9 cellular contexts compared by ENCODE assay signal in genomic region chr19:18612051-18612771, GRCh38. TPM values are rescaled to one million over a fixed set of nuclear protein-coding genes. Genes with fewer than 3 reads are reported as not detected.
DNase-seq lines count a peak whose midpoint lies in the region; ATAC-seq and TF ChIP-seq lines count a peak whose summit lies in the region.
"Had no signal": no experiment of that assay in that cellular context is flagged by ENCODE, and none has a peak within 500 bp of the region (broad histone marks: within the 10 kb centered on the region; RNA-seq: fewer than 3 reads in every experiment).

No MANE protein-coding gene starts in this region.

- peak overlapping the region; percentile 76 to 85 for H3K4me3 Mint-ChIP-seq in activated T-cell treated with anti-CD3 and anti-CD28 coated beads, Interleukin-2, amount 50 U/mL, for 72 hours
- H3K4me3 Mint-ChIP-seq in activated CD8-positive, alpha-beta T cell treated with anti-CD3 and anti-CD28 coated beads for 36 hours = peak overlapping the region; percentile 57
- H3K4me3 Mint-ChIP-seq in immature natural killer cell = peak overlapping the region; percentile 40 to 77 (median 69)

- no peak overlapping the region for H3K27ac Mint-ChIP-seq in activated T-cell treated with anti-CD3 and anti-CD28 coated beads, Interleukin-2, amount 50 U/mL, for 72 hours
- H3K27ac Mint-ChIP-seq in activated CD8-positive, alpha-beta T cell treated with anti-CD3 and anti-CD28 coated beads for 36 hours = no peak overlapping the region
- no peak overlapping the region for H3K27ac Mint-ChIP-seq in immature natural killer cell

- CTCF ChIA-PET in activated CD8-positive, alpha-beta T cell treated with anti-CD3 and anti-CD28 coated beads for 36 hours (lab: Charles Lee) = interaction anchor here (0.6 to 1.6 kb wide), 3 partner anchors 18 to 212 kb away, joined by 3 to 4 read pairs (median 3); no protein-coding TSS in a partner anchor

- peaks cover 53% of the 10 kb centered on the region for H3K27me3 ChIP-seq in thoracic aorta (replicated peaks; ENCODE audit: insufficient read depth)

- H3K36me3 ChIP-seq in thoracic aorta = no peaks in the 10 kb centered on the region

- H3K9me3 Mint-ChIP-seq in activated T-cell treated with anti-CD3 and anti-CD28 coated beads, Interleukin-2, amount 50 U/mL, for 72 hours = no peaks in the 10 kb centered on the region
- H3K9me3 Mint-ChIP-seq in activated CD8-positive, alpha-beta T cell treated with anti-CD3 and anti-CD28 coated beads for 36 hours = no peaks in the 10 kb centered on the region
- no peaks in the 10 kb centered on the region for H3K9me3 Mint-ChIP-seq in immature natural killer cell

- intact Hi-C loops in activated CD8-positive, alpha-beta T cell treated with anti-CD3 and anti-CD28 coated beads for 36 hours (cut with micrococcal nuclease) = no loop called here

- no peaks in the 10 kb centered on the region for H3K36me3 Mint-ChIP-seq in activated T-cell treated with anti-CD3 and anti-CD28 coated beads, Interleukin-2, amount 50 U/mL, for 72 hours (ENCODE audit: insufficient read depth in 2 of 2)
- no peaks in the 10 kb centered on the region for H3K36me3 Mint-ChIP-seq in activated CD8-positive, alpha-beta T cell treated with anti-CD3 and anti-CD28 coated beads for 36 hours (ENCODE audit: low read depth)
- H3K36me3 Mint-ChIP-seq in immature natural killer cell = no peaks in the 10 kb centered on the region

- POLR2A ChIA-PET in activated CD8-positive, alpha-beta T cell treated with anti-CD3 and anti-CD28 coated beads for 36 hours (lab: Charles Lee) = interaction anchor here (1.7 kb wide), 1 partner anchor 19 kb away, joined by 4 read pairs; no protein-coding TSS in a partner anchor

- H3K4me1 ChIP-seq in thoracic aorta (ENCODE audit: control insufficient read depth in 1 of 2, low read depth in 2 of 2) = peaks cover 16 to 26% of the 10 kb centered on the region in 2 donors

- peak overlapping the region; percentile 75 for H3K4me3 ChIP-seq in thoracic aorta

- no peaks in the 10 kb centered on the region for H3K9me3 ChIP-seq in thoracic aorta

- no peak overlapping the region for H3K27ac ChIP-seq in thoracic aorta

- ATAC-seq in activated T-cell treated with anti-CD3 and anti-CD28 coated beads, Interleukin-2, amount 50 U/mL, for 72 hours (replicated peaks in 1 of 2) = peak in 1 of 2 donors; percentile 16
- ATAC-seq in activated CD8-positive, alpha-beta T cell treated with anti-CD3 and anti-CD28 coated beads for 36 hours = peak; percentile 26
- ATAC-seq in thoracic aorta (ENCODE audit: insufficient number of reproducible peaks, low FRiP score, low read depth) = no peak

- H3K27me3 Mint-ChIP-seq in activated T-cell treated with anti-CD3 and anti-CD28 coated beads, Interleukin-2, amount 50 U/mL, for 72 hours (ENCODE audit: low read depth) = peaks cover 80% of the 10 kb centered on the region
- H3K27me3 Mint-ChIP-seq in activated CD8-positive, alpha-beta T cell treated with anti-CD3 and anti-CD28 coated beads for 36 hours = peaks cover 68% of the 10 kb centered on the region
- H3K27me3 Mint-ChIP-seq in immature natural killer cell (ENCODE audit: low read depth in 3 of 3) = peaks cover 17 to 43% (median 21%) of the 10 kb centered on the region in 3 donors

- no peak for TF ChIP-seq CTCF in activated CD8-positive, alpha-beta T cell treated with anti-CD3 and anti-CD28 coated beads for 36 hours (IDR thresholded peaks at IDR 0.05)
- no peak for TF ChIP-seq CTCF in thoracic aorta (IDR thresholded peaks at IDR 0.05)

- H3K4me1 Mint-ChIP-seq in activated T-cell treated with anti-CD3 and anti-CD28 coated beads, Interleukin-2, amount 50 U/mL, for 72 hours (ENCODE audit: low read depth) = peaks cover 33% of the 10 kb centered on the region
- peaks cover 17% of the 10 kb centered on the region for H3K4me1 Mint-ChIP-seq in activated CD8-positive, alpha-beta T cell treated with anti-CD3 and anti-CD28 coated beads for 36 hours (ENCODE audit: low read depth)
- peaks cover 5 to 15% of the 10 kb centered on the region in 2 donors for H3K4me1 Mint-ChIP-seq in immature natural killer cell

- no peak for DNase-seq in activated T-cell treated with anti-CD3 and anti-CD28 coated beads, Interleukin-2, amount 50 U/mL, for 72 hours
- no peak for DNase-seq in activated T-cell treated with anti-CD3 and anti-CD28 coated beads for 4 hours
- no peak for DNase-seq in activated CD8-positive, alpha-beta T cell treated with anti-CD3 and anti-CD28 coated beads for 36 hours
- no peak for DNase-seq in immature natural killer cell
- DNase-seq in thoracic aorta (ENCODE audit: low spot score) = no peak
- no peak for DNase-seq in SHP77 (lab: John Stamatoyannopoulos, UW)
- DNase-seq in putamen (ENCODE audit: low spot score) = no peak
- DNase-seq in NCI-H2196 treated with DMSO at 0.1 percent for 48 hours (lab: John Stamatoyannopoulos, UW; ENCODE audit: unreplicated experiment) = no peak
- DNase-seq: GDM1 had no signal

RNA-seq across cellular contexts. Expression of gene TMEM59L, which starts 0.5 kb away (rescaled TPM):
- 1 to 10 TPM in 1 of 2 donors, under 1 TPM in 1; 0.49 to 2.0 TPM for total RNA-seq in activated T-cell treated with anti-CD3 and anti-CD28 coated beads, Interleukin-2, amount 50 U/mL, for 72 hours
- total RNA-seq in activated CD8-positive, alpha-beta T cell treated with anti-CD3 and anti-CD28 coated beads for 36 hours = not detected
- not detected for polyA plus RNA-seq in immature natural killer cell
- 1 to 10 TPM; 3.2 to 6.5 TPM for total RNA-seq in thoracic aorta

RNA-seq across cellular contexts. Expression of gene CRLF1, which starts 5.6 kb away (rescaled TPM):
- total RNA-seq in activated T-cell treated with anti-CD3 and anti-CD28 coated beads, Interleukin-2, amount 50 U/mL, for 72 hours = not detected
- total RNA-seq in activated CD8-positive, alpha-beta T cell treated with anti-CD3 and anti-CD28 coated beads for 36 hours = not detected
- polyA plus RNA-seq in immature natural killer cell = 1 to 10 TPM in 1 of 3 donors, under 1 TPM in 1, not detected in 1; 0.89 to 1.2 TPM
- total RNA-seq in thoracic aorta = 1,000 to 10,000 TPM in 1 of 2 donors, 10 to 100 TPM in 1; 85.9 to 1,063 TPM

RNA-seq across cellular contexts. Expression of gene REX1BD, which starts 23.6 kb away (rescaled TPM):
- total RNA-seq in activated T-cell treated with anti-CD3 and anti-CD28 coated beads, Interleukin-2, amount 50 U/mL, for 72 hours = 10 to 100 TPM; 46.2 to 59.5 TPM
- 10 to 100 TPM; 61.2 to 65.1 TPM for total RNA-seq in activated CD8-positive, alpha-beta T cell treated with anti-CD3 and anti-CD28 coated beads for 36 hours
- polyA plus RNA-seq in immature natural killer cell = 100 to 1,000 TPM; 123 to 175 (median 146) TPM
- 10 to 100 TPM; 36.3 to 66.6 TPM for total RNA-seq in thoracic aorta

RNA-seq across cellular contexts. Expression of gene KLHL26, which starts 24.6 kb away (rescaled TPM):
- total RNA-seq in activated T-cell treated with anti-CD3 and anti-CD28 coated beads, Interleukin-2, amount 50 U/mL, for 72 hours = 10 to 100 TPM; 10.1 to 11.1 TPM
- 10 to 100 TPM; 10.3 to 10.8 TPM for total RNA-seq in activated CD8-positive, alpha-beta T cell treated with anti-CD3 and anti-CD28 coated beads for 36 hours
- polyA plus RNA-seq in immature natural killer cell = 1 to 10 TPM; 1.6 to 4.8 (median 4.5) TPM
- total RNA-seq in thoracic aorta = 10 to 100 TPM; 11.2 to 24.5 TPM

RNA-seq across cellular contexts. Expression of gene UBA52, which starts 40.6 kb away (rescaled TPM):
- 1,000 to 10,000 TPM; 1,602 TPM for total RNA-seq in activated T-cell treated with anti-CD3 and anti-CD28 coated beads, Interleukin-2, amount 50 U/mL, for 72 hours
- 1,000 to 10,000 TPM; 1,795 to 1,837 TPM for total RNA-seq in activated CD8-positive, alpha-beta T cell treated with anti-CD3 and anti-CD28 coated beads for 36 hours
- 1,000 to 10,000 TPM in 1 of 3 donors, 100 to 1,000 TPM in 2; 613 to 1,093 (median 997) TPM for polyA plus RNA-seq in immature natural killer cell
- total RNA-seq in thoracic aorta = 100 to 1,000 TPM; 306 to 438 TPM

Comparison
In these comparisons a context has a peak if more than half of its experiments do, and no peak if none do; other contexts are left out.
1. RNA of gene CRLF1, which starts 5.6 kb away (total RNA-seq): 85.9 to 1,063 TPM in thoracic aorta; not detected in activated CD8-positive, alpha-beta T cell treated with anti-CD3 and anti-CD28 coated beads for 36 hours and not detected in activated T-cell treated with anti-CD3 and anti-CD28 coated beads, Interleukin-2, amount 50 U/mL, for 72 hours; every median in the first group is over 10 times any median in the second.
2. Peak in every context shown above with its lines, with median percentiles within 50 percentile points of each other: H3K4me3 Mint-ChIP-seq.